In genomic region chr21:38496224-38496623, GRCh38 we compare ENCODE assay signal across 1 cellular context.
TF ChIP-seq lines count a peak whose summit lies in the region.

No MANE protein-coding gene starts in this region.

TF ChIP-seq in endothelial cell of umbilical vein, 7 proteins besides CTCF, POLR2A, EP300 and RAD21:
- TF ChIP-seq MAX (IDR thresholded peaks at IDR 0.05; ENCODE audit: insufficient read depth, insufficient read length): no peak
- TF ChIP-seq POLR2AphosphoS5 (IDR thresholded peaks at IDR 0.05; ENCODE audit: insufficient read depth, low read depth, low read length): no peak
- no peak for TF ChIP-seq FOS (IDR thresholded peaks at IDR 0.05; ENCODE audit: borderline replicate concordance, insufficient read depth, low read length)
- no peak for TF ChIP-seq GATA2 (IDR thresholded peaks at IDR 0.05; ENCODE audit: insufficient read depth, insufficient read length, low read depth, low read length)
- no peak for TF ChIP-seq MYC (IDR thresholded peaks at IDR 0.05; ENCODE audit: low read depth, low read length)
- TF ChIP-seq JUN (IDR thresholded peaks at IDR 0.05; ENCODE audit: borderline replicate concordance, insufficient read depth, insufficient read length, low read depth): no peak
- TF ChIP-seq EZH2 (IDR thresholded peaks at IDR 0.05; ENCODE audit: borderline replicate concordance, low read depth, low read length, severe bottlenecking): no peak
